1 cellular context compared by ENCODE assay signal in genomic region chr2:10452334-10452733, GRCh38.
TF ChIP-seq lines count a peak whose summit lies in the region.

No MANE protein-coding gene starts in this region.

TF ChIP-seq in HepG2, 621 proteins besides CTCF, POLR2A, EP300 and RAD21 (continued from another document and continues in another):
- TF ChIP-seq TOPORS (CRISPR knock-in tag; IDR thresholded peaks at IDR 0.05) (no peak), SMARCC2 (IDR thresholded peaks at IDR 0.05) (no peak), ZNF17 (CRISPR knock-in tag; IDR thresholded peaks at IDR 0.05) (no peak), ZNF83 (CRISPR knock-in tag; IDR thresholded peaks at IDR 0.05; ENCODE audit: borderline replicate concordance) (no peak), GTF2F1 (IDR thresholded peaks at IDR 0.05; ENCODE audit: low read length) (no peak), ZNF839 (CRISPR knock-in tag; IDR thresholded peaks at IDR 0.05; ENCODE audit: borderline replicate concordance) (no peak), ZNF563 (CRISPR knock-in tag; IDR thresholded peaks at IDR 0.05) (no peak; the same call in 1 of the 2 replicates), HMG20B (CRISPR knock-in tag; conservative IDR thresholded peaks at IDR 0.05) (no peak), AKAP8 (CRISPR knock-in tag; IDR thresholded peaks at IDR 0.05) (no peak), ZNF3 (CRISPR knock-in tag; IDR thresholded peaks at IDR 0.05) (no peak), SRF (IDR thresholded peaks at IDR 0.05; ENCODE audit: low read depth, low read length) (no peak), ATF3 (CRISPR knock-in tag; IDR thresholded peaks at IDR 0.05) (peak; percentile 58; the same call in 1 of the 2 replicates), MYPOP (CRISPR knock-in tag; IDR thresholded peaks at IDR 0.05) (no peak), ZNF510 (CRISPR knock-in tag; IDR thresholded peaks at IDR 0.05; ENCODE audit: low read depth) (no peak), ISX (CRISPR knock-in tag; conservative IDR thresholded peaks at IDR 0.05) (no peak), PAXIP1 (CRISPR knock-in tag; conservative IDR thresholded peaks at IDR 0.05) (0 out of 2 replicates have a peak, but pooled peaks have one; percentile 37), THAP9 (CRISPR knock-in tag; IDR thresholded peaks at IDR 0.05; ENCODE audit: borderline replicate concordance) (no peak), HOXA3 (CRISPR knock-in tag; IDR thresholded peaks at IDR 0.05) (peak; percentile 45; the same call in 1 of the 2 replicates), ATRX (CRISPR knock-in tag; IDR thresholded peaks at IDR 0.05; ENCODE audit: borderline replicate concordance) (no peak), KAT8 (CRISPR knock-in tag; IDR thresholded peaks at IDR 0.05) (peak; percentile 58), KDM6A (CRISPR knock-in tag; IDR thresholded peaks at IDR 0.05; ENCODE audit: low read depth) (no peak), CSRNP2 (CRISPR knock-in tag; conservative IDR thresholded peaks at IDR 0.05; ENCODE audit: low read depth) (no peak), ELF3 (CRISPR knock-in tag; IDR thresholded peaks at IDR 0.05) (peak; percentile 77), FOXJ3 (CRISPR knock-in tag; IDR thresholded peaks at IDR 0.05; ENCODE audit: borderline replicate concordance) (no peak), ZNF12 (CRISPR knock-in tag; IDR thresholded peaks at IDR 0.05) (no peak), ZNF30 (CRISPR knock-in tag; IDR thresholded peaks at IDR 0.05) (no peak), HES4 (CRISPR knock-in tag; IDR thresholded peaks at IDR 0.05; ENCODE audit: borderline replicate concordance) (no peak), E2F1 (CRISPR knock-in tag; IDR thresholded peaks at IDR 0.05) (no peak), ZNF580 (CRISPR knock-in tag; IDR thresholded peaks at IDR 0.05; ENCODE audit: borderline replicate concordance, low read depth) (no peak), ZNF790 (CRISPR knock-in tag; IDR thresholded peaks at IDR 0.05; ENCODE audit: borderline replicate concordance) (no peak), PHF20 (CRISPR knock-in tag; IDR thresholded peaks at IDR 0.05) (no peak), ZNF570 (CRISPR knock-in tag; IDR thresholded peaks at IDR 0.05; ENCODE audit: borderline replicate concordance) (no peak), MBD4 (IDR thresholded peaks at IDR 0.05; ENCODE audit: borderline replicate concordance, low read length) (no peak), ZNF883 (CRISPR knock-in tag; IDR thresholded peaks at IDR 0.05; ENCODE audit: not compliant biosample characterization) (no peak), ZXDC (CRISPR knock-in tag; IDR thresholded peaks at IDR 0.05) (no peak), TBP (CRISPR knock-in tag; IDR thresholded peaks at IDR 0.05) (no peak), PATZ1 (CRISPR knock-in tag; IDR thresholded peaks at IDR 0.05) (peak; percentile 77), ZFP36 (IDR thresholded peaks at IDR 0.05; ENCODE audit: borderline replicate concordance, low read depth, low read length, partially characterized antibody) (no peak), RBFOX2 (IDR thresholded peaks at IDR 0.05; ENCODE audit: low read depth, low read length) (no peak), CAMTA2 (CRISPR knock-in tag; IDR thresholded peaks at IDR 0.05; ENCODE audit: borderline replicate concordance) (no peak), FOXM1 (CRISPR knock-in tag; IDR thresholded peaks at IDR 0.05) (no peak), ZNF543 (CRISPR knock-in tag; IDR thresholded peaks at IDR 0.05) (0 out of 2 replicates have a peak, but pooled peaks have one; percentile 54), RAD51 (IDR thresholded peaks at IDR 0.05; ENCODE audit: borderline replicate concordance) (no peak), ATF6 (CRISPR knock-in tag; conservative IDR thresholded peaks at IDR 0.05) (no peak), NR2F6 (IDR thresholded peaks at IDR 0.05) (peak; percentile 14; the same call in 1 of the 2 replicates), NR2F6 (CRISPR knock-in tag; IDR thresholded peaks at IDR 0.05) (peak; percentile 62; the same call in 1 of the 2 replicates)
